ENCODE assay signal across 13 cellular contexts in genomic region chr5:137666901-137667300, GRCh38.
DNase-seq lines count a peak whose midpoint lies in the region; ATAC-seq and TF ChIP-seq lines count a peak whose summit lies in the region.
"Had no signal": no experiment of that assay in that cellular context is flagged by ENCODE, and none has a peak within 500 bp of the region (broad histone marks: within the 10 kb centered on the region; RNA-seq: fewer than 3 reads in every experiment).

No MANE protein-coding gene starts in this region.

- no peaks in the 10 kb centered on the region for H3K9me3 Mint-ChIP-seq in CD4-positive, alpha-beta T cell
- no peaks in the 10 kb centered on the region for H3K9me3 Mint-ChIP-seq in activated T-helper 17 cell treated with anti-CD3 and anti-CD28 coated beads, Interleukin-2, amount 50 U/mL, for 72 hours
- no peaks in the 10 kb centered on the region for H3K9me3 Mint-ChIP-seq in natural killer cell
- H3K9me3 Mint-ChIP-seq: nephron progenitor cell had no signal

- no peaks in the 10 kb centered on the region for H3K27me3 ChIP-seq in CD4-positive, alpha-beta T cell (ENCODE audit: control insufficient read depth, insufficient read depth, low read length)
- no peaks in the 10 kb centered on the region for H3K27me3 ChIP-seq in dorsolateral prefrontal cortex
- H3K27me3 ChIP-seq: transverse colon had no signal

- no peak overlapping the region for H3K27ac ChIP-seq in CD4-positive, alpha-beta T cell (ENCODE audit: low read depth, low read length)
- peak overlapping the region in 10 of 59 donors; percentile 1 to 64 (median 36) for H3K27ac ChIP-seq in dorsolateral prefrontal cortex
- H3K27ac ChIP-seq: HL-60, transverse colon had no signal

- H3K4me1 Mint-ChIP-seq in CD4-positive, alpha-beta T cell (ENCODE audit: low read depth), result peaks cover 31% of the 10 kb centered on the region
- peaks cover 13% of the 10 kb centered on the region for H3K4me1 Mint-ChIP-seq in activated T-helper 17 cell treated with anti-CD3 and anti-CD28 coated beads, Interleukin-2, amount 50 U/mL, for 72 hours
- peaks cover 13 to 20% of the 10 kb centered on the region in 2 donors for H3K4me1 Mint-ChIP-seq in natural killer cell

- CTCF ChIA-PET in CD4-positive, alpha-beta T cell (lab: Charles Lee), result interaction anchor here (1.4 to 2.0 kb wide), 3 partner anchors 37 to 76 kb away, joined by 3 to 8 read pairs (median 8); no protein-coding TSS in a partner anchor

- no peak for ATAC-seq in CD4-positive, alpha-beta T cell (ENCODE audit: poor library complexity)
- no peak for ATAC-seq in activated T-helper 17 cell treated with anti-CD3 and anti-CD28 coated beads, Interleukin-2, amount 50 U/mL, for 72 hours (replicated peaks)
- ATAC-seq in natural killer cell (no peak), GM21825 (IDR thresholded peaks at IDR 0.05; ENCODE audit: unreplicated experiment) (no peak)

- POLR2A ChIA-PET in CD4-positive, alpha-beta T cell (lab: Charles Lee), result interaction anchor here (0.7 to 2.4 kb wide), 10 partner anchors 22 to 87 kb away, joined by 3 to 22 read pairs (median 4); partner anchors contain the start of genes HNRNPA0 and KLHL3

- H3K36me3 Mint-ChIP-seq in CD4-positive, alpha-beta T cell (ENCODE audit: low read depth), result peaks cover 45% of the 10 kb centered on the region
- no peaks in the 10 kb centered on the region for H3K36me3 Mint-ChIP-seq in activated T-helper 17 cell treated with anti-CD3 and anti-CD28 coated beads, Interleukin-2, amount 50 U/mL, for 72 hours (ENCODE audit: low read depth)
- H3K36me3 Mint-ChIP-seq in natural killer cell, result no peaks in the 10 kb centered on the region

- no peak for TF ChIP-seq CTCF in CD4-positive, alpha-beta T cell (IDR thresholded peaks at IDR 0.05)
- TF ChIP-seq CTCF in natural killer cell (IDR thresholded peaks at IDR 0.05) (no peak), dorsolateral prefrontal cortex (IDR thresholded peaks at IDR 0.05 in 54 of 56, conservative IDR thresholded peaks at IDR 0.05 in 2 of 56; ENCODE audit: low read depth in 1 of 56, partially characterized antibody in 56 of 56) (no peak)

- peak overlapping the region; percentile 59 for H3K27ac Mint-ChIP-seq in CD4-positive, alpha-beta T cell
- peak overlapping the region; percentile 77 for H3K27ac Mint-ChIP-seq in activated T-helper 17 cell treated with anti-CD3 and anti-CD28 coated beads, Interleukin-2, amount 50 U/mL, for 72 hours
- H3K27ac Mint-ChIP-seq in natural killer cell, result peak overlapping the region; percentile 45 to 83
- H3K27ac Mint-ChIP-seq: nephron progenitor cell had no signal

- no peaks in the 10 kb centered on the region for H3K27me3 Mint-ChIP-seq in CD4-positive, alpha-beta T cell
- no peaks in the 10 kb centered on the region for H3K27me3 Mint-ChIP-seq in activated T-helper 17 cell treated with anti-CD3 and anti-CD28 coated beads, Interleukin-2, amount 50 U/mL, for 72 hours
- H3K27me3 Mint-ChIP-seq in natural killer cell (ENCODE audit: low read depth in 2 of 2), result no peaks in the 10 kb centered on the region

- H3K4me3 Mint-ChIP-seq in CD4-positive, alpha-beta T cell, result no peak overlapping the region
- peak overlapping the region; percentile 53 for H3K4me3 Mint-ChIP-seq in activated T-helper 17 cell treated with anti-CD3 and anti-CD28 coated beads, Interleukin-2, amount 50 U/mL, for 72 hours
- peak overlapping the region; percentile 0 for H3K4me3 Mint-ChIP-seq in natural killer cell
- H3K4me3 Mint-ChIP-seq: nephron progenitor cell had no signal

- no peak overlapping the region for H3K4me3 ChIP-seq in dorsolateral prefrontal cortex
- H3K4me3 ChIP-seq: skin epidermis, transverse colon had no signal

- intact Hi-C loops in CD4-positive, alpha-beta T cell (cut with DNase I, micrococcal nuclease), result loop anchor here in 1 of 2 experiments (10.0 kb wide), 1 partner anchor 678 kb away; no protein-coding TSS in a partner anchor
- intact Hi-C loops in natural killer cell (cut with micrococcal nuclease) (no loop called here), dorsolateral prefrontal cortex (cut with DNase I) (loop anchor here (10.0 kb wide), 2 partner anchors 78 to 468 kb away; partner anchors contain the start of gene NME5 (in 1 of the 2))

- H3K9me3 ChIP-seq in CD4-positive, alpha-beta T cell (ENCODE audit: control insufficient read depth, low read length), result no peaks in the 10 kb centered on the region
- H3K9me3 ChIP-seq: transverse colon had no signal

- no peak for DNase-seq in CD4-positive, alpha-beta T cell
- DNase-seq in DMS79 (lab: John Stamatoyannopoulos, UW) (peak; percentile 12), natural killer cell (no peak), NCI-H510A (lab: John Stamatoyannopoulos, UW) (no peak), dorsolateral prefrontal cortex (no peak), 8988T (no peak)
- DNase-seq: NCI-H2171 treated with DMSO at 0.1 percent for 48 hours, nephron progenitor cell, transverse colon had no signal
